ENCODE assay signal across 8 cellular contexts in the genomic region with DNA sequence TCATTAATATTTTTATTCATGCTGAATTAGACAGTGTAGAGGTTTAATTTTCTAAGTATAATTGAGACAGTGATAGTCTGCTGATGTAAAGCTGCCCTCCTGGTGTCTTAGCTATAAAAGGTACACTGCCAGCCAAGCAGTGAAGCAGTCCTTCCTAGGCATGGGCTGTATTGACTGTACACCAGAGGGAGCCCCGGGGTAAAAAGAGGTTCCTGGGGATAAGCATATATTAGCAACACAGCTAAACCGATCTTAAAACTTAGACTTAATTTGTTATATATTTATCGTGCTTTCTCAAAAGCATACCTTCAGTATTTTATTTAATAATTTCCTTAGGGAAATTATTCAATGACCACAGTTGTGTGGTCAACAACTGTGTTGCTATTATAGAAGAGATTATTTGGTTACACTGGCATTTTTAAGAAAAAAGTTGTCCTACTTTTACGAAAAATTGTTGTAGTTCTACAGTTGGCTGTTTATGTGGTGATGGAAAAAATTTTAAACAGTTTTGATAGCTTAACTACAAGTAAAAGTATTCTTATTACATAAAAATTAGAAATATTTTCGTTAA.
DNase-seq lines count a peak whose midpoint lies in the region; ATAC-seq and FAIRE-seq lines count a peak whose summit lies in the region.

No MANE protein-coding gene starts in this region.

- FAIRE-seq in GM19239 (lab: Jason Lieb, UNC), result peak; percentile 63
- FAIRE-seq in urothelium cell line (lab: Jason Lieb, UNC), result no peak

- peak; percentile 60 for ATAC-seq in left ventricle myocardium superior

- DNase-seq in CMK (ENCODE audit: low read depth), result peak; percentile 7
- peak; percentile 15 for DNase-seq in GM19239 (ENCODE audit: insufficient read length, low spot score)
- peak; percentile 75 to 78 for DNase-seq in Kasumi-1 (lab: John Stamatoyannopoulos, UW)
- DNase-seq in activated CD4-positive, alpha-beta T cell treated with anti-CD3 and anti-CD28 coated beads, Interleukin-2, amount 50 U/mL, for 1 hour, result peak; percentile 14
- DNase-seq in left ventricle myocardium superior, result no peak
- peak; percentile 21 for DNase-seq in urothelium cell line (ENCODE audit: low spot score)
- no peak for DNase-seq in OCI-M2 (lab: John Stamatoyannopoulos, UW; ENCODE audit: unreplicated experiment)
- DNase-seq in occipital lobe (lab: John Stamatoyannopoulos, UW), result no peak

- intact Hi-C loops in left ventricle myocardium superior (cut with micrococcal nuclease), result loop anchor here (10.0 kb wide), 1 partner anchor 62 kb away; no protein-coding TSS in a partner anchor

Comparison
In these comparisons a context has a peak if more than half of its experiments do, and no peak if none do; other contexts are left out.
1. DNase-seq: peak in CMK (single experiment), GM19239 (single experiment), Kasumi-1 (2 of 2), activated CD4-positive, alpha-beta T cell treated with anti-CD3 and anti-CD28 coated beads, Interleukin-2, amount 50 U/mL, for 1 hour (single experiment) and urothelium cell line (single experiment); none in left ventricle myocardium superior (single experiment), OCI-M2 (single experiment) and occipital lobe (single experiment).